Comparison of ENCODE assay signal across 28 cellular contexts in genomic region chr5:32769711-32770110, GRCh38. TPM values are rescaled to one million over a fixed set of nuclear protein-coding genes. Genes with fewer than 3 reads are reported as not detected.
"Had no signal": no experiment of that assay in that cellular context is flagged by ENCODE, and none has a peak within 500 bp of the region (broad histone marks: within the 10 kb centered on the region; RNA-seq: fewer than 3 reads in every experiment).

No MANE protein-coding gene starts in this region.

- H3K27me3 Mint-ChIP-seq: activated CD4-positive, alpha-beta memory T cell treated with anti-CD3 and anti-CD28 coated beads, Interleukin-2, amount 10 ng/mL, durations not matched to agents 7 days and 5 days had no signal

- H3K9me3 Mint-ChIP-seq: activated CD4-positive, alpha-beta memory T cell treated with anti-CD3 and anti-CD28 coated beads, Interleukin-2, amount 10 ng/mL, durations not matched to agents 7 days and 5 days had no signal

- H3K27ac ChIP-seq: brain microvascular endothelial cell, SJCRH30, WERI-Rb-1 had no signal

- H3K4me3 ChIP-seq: SJCRH30 had no signal

- H3K27me3 ChIP-seq: brain microvascular endothelial cell, SJCRH30 had no signal

- H3K4me1 ChIP-seq: SJCRH30 had no signal

- H3K4me3 Mint-ChIP-seq: activated CD4-positive, alpha-beta memory T cell treated with anti-CD3 and anti-CD28 coated beads, Interleukin-2, amount 10 ng/mL, durations not matched to agents 7 days and 5 days; activated CD4-positive, alpha-beta T cell treated with anti-CD3 and anti-CD28 coated beads for 36 hours; activated naive CD4-positive, alpha-beta T cell treated with anti-CD3 and anti-CD28 coated beads for 36 hours; activated naive CD8-positive, alpha-beta T cell; activated T-helper 17 cell treated with anti-CD3 and anti-CD28 coated beads, Interleukin-2, amount 50 U/mL, for 72 hours; T-cell had no signal

- H3K4me1 Mint-ChIP-seq: activated CD4-positive, alpha-beta memory T cell treated with anti-CD3 and anti-CD28 coated beads, Interleukin-2, amount 10 ng/mL, durations not matched to agents 7 days and 5 days; activated CD4-positive, alpha-beta T cell treated with anti-CD3 and anti-CD28 coated beads for 36 hours; activated T-helper 17 cell treated with anti-CD3 and anti-CD28 coated beads, Interleukin-2, amount 50 U/mL, for 72 hours had no signal

- H3K27ac Mint-ChIP-seq: activated CD4-positive, alpha-beta memory T cell treated with anti-CD3 and anti-CD28 coated beads, Interleukin-2, amount 10 ng/mL, durations not matched to agents 7 days and 5 days; activated CD4-positive, alpha-beta T cell treated with anti-CD3 and anti-CD28 coated beads for 36 hours; activated naive CD4-positive, alpha-beta T cell treated with anti-CD3 and anti-CD28 coated beads for 36 hours; activated naive CD8-positive, alpha-beta T cell; activated T-helper 17 cell treated with anti-CD3 and anti-CD28 coated beads, Interleukin-2, amount 50 U/mL, for 72 hours; T-cell had no signal

- ATAC-seq: activated CD4-positive, alpha-beta T cell treated with anti-CD3 and anti-CD28 coated beads for 36 hours; activated T-helper 17 cell treated with anti-CD3 and anti-CD28 coated beads, Interleukin-2, amount 50 U/mL, for 72 hours; Right ventricle myocardium inferior; T-cell had no signal

- DNase-seq: activated CD4-positive, alpha-beta memory T cell treated with anti-CD3 and anti-CD28 coated beads, Interleukin-2, amount 10 ng/mL, durations not matched to agents 7 days and 5 days; activated CD4-positive, alpha-beta T cell treated with anti-CD3 and anti-CD28 coated beads for 36 hours; activated CD4-positive, alpha-beta T cell treated with anti-CD3 and anti-CD28 coated beads, Interleukin-2, amount 50 U/mL, for 1 hour; activated gamma-delta T cell; activated naive CD4-positive, alpha-beta T cell treated with anti-CD3 and anti-CD28 coated beads for 36 hours; activated T-cell treated with anti-CD3 and anti-CD28 coated beads for 4 hours; activated T-cell treated with anti-CD3 and anti-CD28 coated beads, Interleukin-2, amount 50 U/mL, for 48 hours; brain microvascular endothelial cell; KBM-7; NCI-H1092; NCI-H1436; NCI-H1694 treated with DMSO at 0.1 percent for 48 hours; NCI-H2029 treated with DMSO at 0.1 percent for 48 hours; NCI-H345; NCI-H510A; NCI-H526 treated with DMSO at 0.1 percent for 48 hours; NCI-H82; RPMI8226; SJCRH30; T-cell; T-helper 2 cell; T1000; WERI-Rb-1 had no signal

- H3K36me3 ChIP-seq: brain microvascular endothelial cell, SJCRH30, WERI-Rb-1 had no signal

- H3K36me3 Mint-ChIP-seq: T-cell had no signal

RNA-seq across cellular contexts. Expression of gene NPR3, which starts 58.6 kb away (rescaled TPM):
- total RNA-seq: activated CD4-positive, alpha-beta memory T cell treated with anti-CD3 and anti-CD28 coated beads, Interleukin-2, amount 10 ng/mL, durations not matched to agents 7 days and 5 days; activated CD8-positive, alpha-beta memory T cell treated with anti-CD3 and anti-CD28 coated beads for 36 hours; OCI-LY7 had no signal
